ENCODE assay signal across 8 cellular contexts in genomic region chr1:6246497-6247295, GRCh38. TPM values are rescaled to one million over a fixed set of nuclear protein-coding genes. Genes with fewer than 3 reads are reported as not detected.
DNase-seq lines count a peak whose midpoint lies in the region; TF ChIP-seq lines count a peak whose summit lies in the region.
"Had no signal": no experiment of that assay in that cellular context is flagged by ENCODE, and none has a peak within 500 bp of the region (broad histone marks: within the 10 kb centered on the region; RNA-seq: fewer than 3 reads in every experiment).

No MANE protein-coding gene starts in this region.

- no peak overlapping the region for H3K27ac Mint-ChIP-seq in activated naive CD8-positive, alpha-beta T cell treated with anti-CD3 and anti-CD28 coated beads for 36 hours

- no peak overlapping the region for H3K4me3 ChIP-seq in uterus

- peak in 1 of 2 donors; percentile 13 for TF ChIP-seq POLR2A in uterus (IDR thresholded peaks at IDR 0.05)

- intact Hi-C loops in cardiac septum (cut with DNase I): loop anchor here (1.0 to 5.0 kb wide), 3 partner anchors 97 to 191 kb away; no protein-coding TSS in a partner anchor
- intact Hi-C loops in posterior vena cava (cut with DNase I): loop anchor here (1.0 to 10.0 kb wide), 4 partner anchors 96 to 192 kb away; no protein-coding TSS in a partner anchor
- intact Hi-C loops in uterus (cut with DNase I; ENCODE audit: low total_unique reads): loop anchor here (5.0 kb wide), 3 partner anchors 101 to 191 kb away; no protein-coding TSS in a partner anchor

- no peaks in the 10 kb centered on the region for H3K36me3 ChIP-seq in uterus

- peaks cover 28 to 29% of the 10 kb centered on the region in 2 donors for H3K27me3 ChIP-seq in uterus

- H3K27me3 Mint-ChIP-seq in activated naive CD8-positive, alpha-beta T cell treated with anti-CD3 and anti-CD28 coated beads for 36 hours: peaks cover 72% of the 10 kb centered on the region

- H3K36me3 Mint-ChIP-seq in activated naive CD8-positive, alpha-beta T cell treated with anti-CD3 and anti-CD28 coated beads for 36 hours: no peaks in the 10 kb centered on the region

- H3K4me1 Mint-ChIP-seq in activated naive CD8-positive, alpha-beta T cell treated with anti-CD3 and anti-CD28 coated beads for 36 hours: peaks cover 3% of the 10 kb centered on the region

- no peaks in the 10 kb centered on the region for H3K9me3 ChIP-seq in uterus

- TF ChIP-seq CTCF in GM12874 (IDR thresholded peaks at IDR 0.05; ENCODE audit: insufficient read depth, low read depth, low read length): peak; percentile 93
- TF ChIP-seq CTCF in uterus (IDR thresholded peaks at IDR 0.05): peak; percentile 92 to 98 (median 96)

- H3K9me3 Mint-ChIP-seq in activated naive CD8-positive, alpha-beta T cell treated with anti-CD3 and anti-CD28 coated beads for 36 hours: no peaks in the 10 kb centered on the region

- peak overlapping the region; percentile 34 for H3K4me3 Mint-ChIP-seq in activated naive CD8-positive, alpha-beta T cell treated with anti-CD3 and anti-CD28 coated beads for 36 hours

- H3K4me1 ChIP-seq in uterus: peaks cover 0 to 16% of the 10 kb centered on the region in 2 donors

- DNase-seq in M059J (ENCODE audit: low read depth) (peak; percentile 63), SW 1271 (lab: John Stamatoyannopoulos, UW) (peak; percentile 36 to 52), cardiac septum (ENCODE audit: low spot score) (peak; percentile 89), posterior vena cava (ENCODE audit: low spot score) (peak; percentile 94), uterus (peak; percentile 79 to 82)
- DNase-seq in activated naive CD8-positive, alpha-beta T cell treated with anti-CD3 and anti-CD28 coated beads for 36 hours: peak; percentile 82

- H3K27ac ChIP-seq in uterus: no peak overlapping the region

RNA-seq across cellular contexts. Expression of gene HES3, which starts 2.7 kb away (rescaled TPM):
- total RNA-seq in M059J (2014; rRNA removed; shearing (Covaris generic)): not detected in 2 replicates
- not detected for total RNA-seq in activated naive CD8-positive, alpha-beta T cell treated with anti-CD3 and anti-CD28 coated beads for 36 hours
- not detected for total RNA-seq in cardiac septum
- not detected for total RNA-seq in posterior vena cava
- not detected for total RNA-seq in uterus
- total RNA-seq: subcutaneous adipose tissue had no signal

RNA-seq across cellular contexts. Expression of gene ICMT, which starts 10.9 kb away (rescaled TPM):
- 99.6 and 153 TPM in 2 replicates for total RNA-seq in M059J (2014; rRNA removed; shearing (Covaris generic))
- total RNA-seq in activated naive CD8-positive, alpha-beta T cell treated with anti-CD3 and anti-CD28 coated beads for 36 hours: 10 to 100 TPM; 57.4 to 58.1 TPM
- total RNA-seq in cardiac septum (71.2 TPM), posterior vena cava (10 to 100 TPM; 49.6 to 61.1 TPM), uterus (10 to 100 TPM; 15.6 to 87.4 (median 57.7) TPM)

RNA-seq across cellular contexts. Expression of gene GPR153, which starts 14.2 kb away (rescaled TPM):
- total RNA-seq in M059J (2014; rRNA removed; shearing (Covaris generic)): 3.5 and 9.1 TPM in 2 replicates
- total RNA-seq in activated naive CD8-positive, alpha-beta T cell treated with anti-CD3 and anti-CD28 coated beads for 36 hours: under 1 TPM; 0.54 to 0.56 TPM
- total RNA-seq in cardiac septum: 7.0 TPM
- total RNA-seq in posterior vena cava: 10 to 100 TPM in 1 of 2 donors, 1 to 10 TPM in 1; 9.3 to 11.8 TPM
- total RNA-seq in uterus: 10 to 100 TPM in 2 of 4 donors, 1 to 10 TPM in 2; 5.6 to 22.1 (median 10.3) TPM

RNA-seq across cellular contexts. Expression of gene RNF207, which starts 40.8 kb away (rescaled TPM):
- total RNA-seq in M059J (2014; rRNA removed; shearing (Covaris generic)): 0.91 and 3.9 TPM in 2 replicates
- 1 to 10 TPM; 5.0 to 6.2 TPM for total RNA-seq in activated naive CD8-positive, alpha-beta T cell treated with anti-CD3 and anti-CD28 coated beads for 36 hours
- 91.0 TPM for total RNA-seq in cardiac septum
- 1 to 10 TPM; 8.6 to 8.7 TPM for total RNA-seq in posterior vena cava
- 10 to 100 TPM in 3 of 4 donors, 1 to 10 TPM in 1; 2.1 to 41.1 (median 20.5) TPM for total RNA-seq in uterus

RNA-seq across cellular contexts. Expression of gene RPL22, which starts 47.3 kb away (rescaled TPM):
- total RNA-seq in M059J (2014; rRNA removed; shearing (Covaris generic)): 135 and 162 TPM in 2 replicates
- total RNA-seq in activated naive CD8-positive, alpha-beta T cell treated with anti-CD3 and anti-CD28 coated beads for 36 hours: 100 to 1,000 TPM; 481 to 486 TPM
- 205 TPM for total RNA-seq in cardiac septum
- total RNA-seq in posterior vena cava: 100 to 1,000 TPM; 275 to 296 TPM
- 100 to 1,000 TPM; 140 to 543 (median 252) TPM for total RNA-seq in uterus

Comparison
In these comparisons a context has a peak if more than half of its experiments do, and no peak if none do; other contexts are left out.
1. DNase-seq: peak in every context shown above with its lines; median percentile 94 in posterior vena cava; 89 in cardiac septum; 82 in activated naive CD8-positive, alpha-beta T cell treated with anti-CD3 and anti-CD28 coated beads for 36 hours; 80 in uterus; 63 in M059J; 44 in SW 1271.